ENCODE assay signal across 1 cellular context in genomic region chr11:64185323-64186204, GRCh38.
TF ChIP-seq lines count a peak whose summit lies in the region.

STIP1 (plus strand) TSS chr11:64186171; CDS start chr11:64186262, 91 bp downstream.

TF ChIP-seq in HepG2, 621 proteins besides CTCF, POLR2A, EP300 and RAD21 (continued from another document and continues in another):
- TF ChIP-seq ZNF512B (CRISPR knock-in tag; IDR thresholded peaks at IDR 0.05; ENCODE audit: borderline replicate concordance), result 0 out of 2 replicates have a peak, but pooled peaks have one; percentile 47
- no peak for TF ChIP-seq ZFP36 (IDR thresholded peaks at IDR 0.05; ENCODE audit: borderline replicate concordance, low read depth, low read length, partially characterized antibody)
- peak; percentile 35; the same call in 1 of the 2 replicates for TF ChIP-seq SIX1 (CRISPR knock-in tag; IDR thresholded peaks at IDR 0.05; ENCODE audit: borderline replicate concordance)
- TF ChIP-seq HNRNPH1 (optimal IDR thresholded peaks at IDR 0.05; ENCODE audit: low read depth, low read length), result no peak
- no peak; the same call in 1 of the 2 replicates for TF ChIP-seq ZNF816 (CRISPR knock-in tag; IDR thresholded peaks at IDR 0.05; ENCODE audit: borderline replicate concordance)
- 0 out of 2 replicates have a peak, but pooled peaks have one; percentile 15 for TF ChIP-seq SIX4 (CRISPR knock-in tag; IDR thresholded peaks at IDR 0.05)
- peak; percentile 34; the same call in 1 of the 2 replicates for TF ChIP-seq ZNF143 (CRISPR knock-in tag; IDR thresholded peaks at IDR 0.05)
- TF ChIP-seq TAF1 (CRISPR knock-in tag; IDR thresholded peaks at IDR 0.05), result peak; percentile 91
- peak; percentile 51 for TF ChIP-seq SRF (IDR thresholded peaks at IDR 0.05; ENCODE audit: low read depth, low read length)
- TF ChIP-seq SNAPC5 (CRISPR knock-in tag; IDR thresholded peaks at IDR 0.05; ENCODE audit: borderline replicate concordance), result peak; percentile 88; the same call in 1 of the 2 replicates
- peak; percentile 97 for TF ChIP-seq ZFY (CRISPR knock-in tag; IDR thresholded peaks at IDR 0.05)
- peak in 1 of 2 experiments; percentile 35; a peak in 1 of 4 replicates for TF ChIP-seq NR2F1 (CRISPR knock-in tag; IDR thresholded peaks at IDR 0.05)
- peak; percentile 71; the same call in 1 of the 2 replicates for TF ChIP-seq ZNF12 (CRISPR knock-in tag; IDR thresholded peaks at IDR 0.05)
- peak; percentile 98 for TF ChIP-seq ZNF891 (CRISPR knock-in tag; IDR thresholded peaks at IDR 0.05)
- peak; percentile 93; the same call in 1 of the 2 replicates for TF ChIP-seq ZNF570 (CRISPR knock-in tag; IDR thresholded peaks at IDR 0.05; ENCODE audit: borderline replicate concordance)
- TF ChIP-seq MTA3 (CRISPR knock-in tag; IDR thresholded peaks at IDR 0.05), result 0 out of 2 replicates have a peak, but pooled peaks have one; percentile 77
- peak; percentile 89 for TF ChIP-seq TEAD3 (CRISPR knock-in tag; optimal IDR thresholded peaks at IDR 0.05; ENCODE audit: borderline replicate concordance)
- TF ChIP-seq SP1 (IDR thresholded peaks at IDR 0.05), result 0 out of 2 replicates have a peak, but pooled peaks have one; percentile 17
- peak; percentile 73; the same call in 1 of the 2 replicates for TF ChIP-seq SP1 (CRISPR knock-in tag; IDR thresholded peaks at IDR 0.05)
- TF ChIP-seq CCDC6 (CRISPR knock-in tag; IDR thresholded peaks at IDR 0.05), result peak; percentile 91; the same call in 1 of the 2 replicates
- TF ChIP-seq ZNF841 (CRISPR knock-in tag; IDR thresholded peaks at IDR 0.05; ENCODE audit: borderline replicate concordance), result peak; percentile 7; the same call in 1 of the 2 replicates
- no peak for TF ChIP-seq PHF5A (CRISPR knock-in tag; IDR thresholded peaks at IDR 0.05; ENCODE audit: low read depth, unreplicated experiment)
- peak; percentile 99 for TF ChIP-seq ZNF430 (CRISPR knock-in tag; IDR thresholded peaks at IDR 0.05)
- TF ChIP-seq ZNF280D (CRISPR knock-in tag; IDR thresholded peaks at IDR 0.05), result peak; percentile 72; the same call in 1 of the 2 replicates
- TF ChIP-seq ATRX (CRISPR knock-in tag; IDR thresholded peaks at IDR 0.05; ENCODE audit: borderline replicate concordance), result no peak
- peak; percentile 87 for TF ChIP-seq ZNF556 (CRISPR knock-in tag; IDR thresholded peaks at IDR 0.05; ENCODE audit: borderline replicate concordance)
- no peak for TF ChIP-seq CERS6 (CRISPR knock-in tag; IDR thresholded peaks at IDR 0.05)
- TF ChIP-seq PPARG (CRISPR knock-in tag; conservative IDR thresholded peaks at IDR 0.05), result 0 out of 2 replicates have a peak, but pooled peaks have one; percentile 12
- TF ChIP-seq DBP (CRISPR knock-in tag; IDR thresholded peaks at IDR 0.05; ENCODE audit: not compliant biosample characterization), result no peak
- no peak for TF ChIP-seq SSRP1 (CRISPR knock-in tag; IDR thresholded peaks at IDR 0.05)
- peak; percentile 95 for TF ChIP-seq ZNF563 (CRISPR knock-in tag; IDR thresholded peaks at IDR 0.05)
- peak; percentile 97 for TF ChIP-seq HOXA5 (CRISPR knock-in tag; IDR thresholded peaks at IDR 0.05)
- TF ChIP-seq PBX2 (CRISPR knock-in tag; IDR thresholded peaks at IDR 0.05), result peak; percentile 98
- TF ChIP-seq ZNF678 (CRISPR knock-in tag; IDR thresholded peaks at IDR 0.05), result peak; percentile 91
- TF ChIP-seq MAFF (IDR thresholded peaks at IDR 0.05; ENCODE audit: low read depth, low read length), result no peak
- TF ChIP-seq THAP7 (CRISPR knock-in tag; IDR thresholded peaks at IDR 0.05), result peak; percentile 87
- TF ChIP-seq ZNF883 (CRISPR knock-in tag; IDR thresholded peaks at IDR 0.05; ENCODE audit: not compliant biosample characterization), result peak; percentile 99
- 0 out of 2 replicates have a peak, but pooled peaks have one; percentile 32 for TF ChIP-seq PLSCR1 (CRISPR knock-in tag; IDR thresholded peaks at IDR 0.05; ENCODE audit: borderline replicate concordance)
- no peak for TF ChIP-seq ARNT (IDR thresholded peaks at IDR 0.05)
- TF ChIP-seq ZBTB33 (CRISPR knock-in tag; IDR thresholded peaks at IDR 0.05), result peak; percentile 38; the same call in 1 of the 2 replicates
- no peak for TF ChIP-seq PRDM4 (CRISPR knock-in tag; IDR thresholded peaks at IDR 0.05; ENCODE audit: borderline replicate concordance)
